Comparison of ENCODE assay signal across 19 cellular contexts in the genomic region with DNA sequence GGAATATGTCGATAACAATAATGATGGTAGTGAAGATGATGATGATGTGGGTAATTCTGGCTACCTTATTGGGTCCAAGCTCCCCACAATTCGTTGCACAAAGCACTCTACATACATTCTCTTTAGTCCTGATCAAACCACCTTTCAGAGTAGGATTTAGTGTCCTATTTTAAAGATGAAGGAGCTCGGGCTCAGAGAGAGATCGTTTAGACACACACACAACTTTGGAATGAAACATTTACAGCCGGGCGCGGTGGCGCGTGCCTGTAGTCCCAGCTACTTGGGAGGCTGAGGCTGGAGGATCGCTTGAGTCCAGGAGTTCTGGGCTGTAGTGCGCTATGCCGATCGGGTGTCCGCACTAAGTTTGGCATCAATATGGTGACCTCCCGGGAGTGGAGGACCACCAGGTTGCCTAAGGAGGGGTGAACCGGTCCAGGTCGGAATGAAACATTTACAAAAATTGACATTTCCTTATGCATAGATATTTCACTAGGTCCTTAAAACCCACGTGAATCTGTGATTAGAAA. TPM values are rescaled to one million over a fixed set of nuclear protein-coding genes. Genes with fewer than 3 reads are reported as not detected.
DNase-seq lines count a peak whose midpoint lies in the region; ATAC-seq and TF ChIP-seq lines count a peak whose summit lies in the region.
"Had no signal": no experiment of that assay in that cellular context is flagged by ENCODE, and none has a peak within 500 bp of the region (broad histone marks: within the 10 kb centered on the region; RNA-seq: fewer than 3 reads in every experiment).

No MANE protein-coding gene starts in this region.

- TF ChIP-seq CTCF in 22Rv1 (IDR thresholded peaks at IDR 0.05) (peak; percentile 49), neural progenitor cell (IDR thresholded peaks at IDR 0.05) (no peak)

- H3K23ac ChIP-seq in mesendoderm (ENCODE audit: low read length): no peak overlapping the region

- H2BK5ac ChIP-seq in mesendoderm (ENCODE audit: low read length): no peak overlapping the region

- DNase-seq in activated T-helper 1 cell treated with anti-CD3 and anti-CD28 coated beads, Interleukin-12 subunit alpha, Interleukin-12 subunit beta, Interleukin-2, Interleukin-4 antibody, amounts not matched to agents 30 ng/mL and 10 ng/mL and 1 ng/mL, durations not matched to agents 14 hours and 24 hours and 36 hours (ENCODE audit: low spot score): no peak
- no peak for DNase-seq in neural progenitor cell (ENCODE audit: low spot score)
- no peak for DNase-seq in kidney tubule cell (ENCODE audit: low spot score)
- DNase-seq in DMS 273 treated with DMSO at 0.1 percent for 48 hours (lab: John Stamatoyannopoulos, UW): no peak
- no peak for DNase-seq in stimulated activated CD4-positive, alpha-beta T cell treated with anti-CD3 and anti-CD28 coated beads, Interleukin-4, amount 100 ng/mL, for 24 hours
- DNase-seq in mesendoderm: no peak
- DNase-seq: cortex of kidney had no signal

- H3K4me1 Mint-ChIP-seq in activated T-helper 1 cell treated with anti-CD3 and anti-CD28 coated beads, Interleukin-12 subunit alpha, Interleukin-12 subunit beta, Interleukin-2, Interleukin-4 antibody, amounts not matched to agents 30 ng/mL and 10 ng/mL and 1 ng/mL, durations not matched to agents 14 hours and 24 hours and 36 hours (ENCODE audit: low read depth): peaks cover 10% of the 10 kb centered on the region
- peaks cover 43% of the 10 kb centered on the region for H3K4me1 Mint-ChIP-seq in neural progenitor cell

- peaks cover 12% of the 10 kb centered on the region for H4K20me1 ChIP-seq in neural progenitor cell (ENCODE audit: low read depth)

- no peaks in the 10 kb centered on the region for H3K9me3 ChIP-seq in neural progenitor cell (ENCODE audit: low read depth)
- H3K9me3 ChIP-seq: BE2C, HAP-1, left ventricle myocardium inferior, prostate gland, right lobe of liver, SJCRH30, upper lobe of left lung had no signal

- H3K79me1 ChIP-seq in mesendoderm (ENCODE audit: low read length): no peaks in the 10 kb centered on the region

- H3K79me2 ChIP-seq in neural progenitor cell (ENCODE audit: low read depth): no peaks in the 10 kb centered on the region
- H3K79me2 ChIP-seq in mesendoderm (ENCODE audit: control insufficient read depth, insufficient read depth, low read length): no peaks in the 10 kb centered on the region

- no peak overlapping the region for H3K56ac ChIP-seq in mesendoderm (ENCODE audit: low read length)

- H3K27ac ChIP-seq in 22Rv1: no peak overlapping the region
- no peak overlapping the region for H3K27ac ChIP-seq in neural progenitor cell
- H3K27ac ChIP-seq in mesendoderm (ENCODE audit: low read depth, low read length): no peak overlapping the region
- H3K27ac ChIP-seq: cardiac muscle cell, right lobe of liver, upper lobe of left lung had no signal

- H3K4me3 ChIP-seq in neural progenitor cell: no peak overlapping the region
- H3K4me3 ChIP-seq in mesendoderm (ENCODE audit: low read length): no peak overlapping the region
- H3K4me3 ChIP-seq: cardiac muscle cell, HAP-1, left ventricle myocardium inferior, prostate gland, right lobe of liver, SJCRH30, upper lobe of left lung had no signal

- H3K9me3 Mint-ChIP-seq in activated T-helper 1 cell treated with anti-CD3 and anti-CD28 coated beads, Interleukin-12 subunit alpha, Interleukin-12 subunit beta, Interleukin-2, Interleukin-4 antibody, amounts not matched to agents 30 ng/mL and 10 ng/mL and 1 ng/mL, durations not matched to agents 14 hours and 24 hours and 36 hours: no peaks in the 10 kb centered on the region
- H3K9me3 Mint-ChIP-seq in neural progenitor cell: no peaks in the 10 kb centered on the region
- H3K9me3 Mint-ChIP-seq: activated naive CD8-positive, alpha-beta T cell treated with anti-CD3 and anti-CD28 coated beads, Interleukin-2, amount 10 ng/mL, durations not matched to agents 7 days and 5 days; effector memory CD8-positive, alpha-beta T cell had no signal

- no peak overlapping the region for H4K8ac ChIP-seq in mesendoderm (ENCODE audit: low read depth, low read length)

- H3K9ac ChIP-seq in neural progenitor cell: no peak overlapping the region
- no peak overlapping the region for H3K9ac ChIP-seq in mesendoderm (ENCODE audit: low read length)

- peak; percentile 5 for ATAC-seq in GM21528 (IDR thresholded peaks at IDR 0.05; ENCODE audit: low FRiP score, unreplicated experiment)

- H3K4ac ChIP-seq in mesendoderm (ENCODE audit: low read depth, low read length): no peak overlapping the region

- no peak overlapping the region for H4K5ac ChIP-seq in mesendoderm (ENCODE audit: low read length)

- intact Hi-C loops in activated T-helper 1 cell treated with anti-CD3 and anti-CD28 coated beads, Interleukin-12 subunit alpha, Interleukin-12 subunit beta, Interleukin-2, Interleukin-4 antibody, amounts not matched to agents 30 ng/mL and 10 ng/mL and 1 ng/mL, durations not matched to agents 14 hours and 24 hours and 36 hours (cut with micrococcal nuclease): loop anchor here (1.0 to 5.0 kb wide), 11 partner anchors 106 to 772 kb away; a partner anchor contains a TSS

- H3K27ac Mint-ChIP-seq in activated T-helper 1 cell treated with anti-CD3 and anti-CD28 coated beads, Interleukin-12 subunit alpha, Interleukin-12 subunit beta, Interleukin-2, Interleukin-4 antibody, amounts not matched to agents 30 ng/mL and 10 ng/mL and 1 ng/mL, durations not matched to agents 14 hours and 24 hours and 36 hours: peak overlapping the region; percentile 31
- no peak overlapping the region for H3K27ac Mint-ChIP-seq in neural progenitor cell
- H3K27ac Mint-ChIP-seq: activated naive CD8-positive, alpha-beta T cell treated with anti-CD3 and anti-CD28 coated beads, Interleukin-2, amount 10 ng/mL, durations not matched to agents 7 days and 5 days; effector memory CD8-positive, alpha-beta T cell had no signal

- no peak overlapping the region for H2AFZ ChIP-seq in neural progenitor cell (replicated peaks)

- no peak overlapping the region for H2AK5ac ChIP-seq in mesendoderm (ENCODE audit: low read length)

- no peak overlapping the region for H2BK120ac ChIP-seq in mesendoderm (ENCODE audit: low read depth, low read length)

- no CpG with 5 or more reads among the region's 18 CpGs for WGBS in mesendoderm (ENCODE audit: extremely low coverage, insufficient coverage, low lambda C conversion rate)

- H3F3A ChIP-seq in neural progenitor cell (ENCODE audit: low read depth): peaks cover 17% of the 10 kb centered on the region

- no peaks in the 10 kb centered on the region for H3K36me3 Mint-ChIP-seq in activated T-helper 1 cell treated with anti-CD3 and anti-CD28 coated beads, Interleukin-12 subunit alpha, Interleukin-12 subunit beta, Interleukin-2, Interleukin-4 antibody, amounts not matched to agents 30 ng/mL and 10 ng/mL and 1 ng/mL, durations not matched to agents 14 hours and 24 hours and 36 hours (ENCODE audit: low read depth)
- H3K36me3 Mint-ChIP-seq in neural progenitor cell: peaks cover 50% of the 10 kb centered on the region
- H3K36me3 Mint-ChIP-seq: activated naive CD8-positive, alpha-beta T cell treated with anti-CD3 and anti-CD28 coated beads, Interleukin-2, amount 10 ng/mL, durations not matched to agents 7 days and 5 days had no signal

- peaks cover 11% of the 10 kb centered on the region for H3K27me3 Mint-ChIP-seq in activated T-helper 1 cell treated with anti-CD3 and anti-CD28 coated beads, Interleukin-12 subunit alpha, Interleukin-12 subunit beta, Interleukin-2, Interleukin-4 antibody, amounts not matched to agents 30 ng/mL and 10 ng/mL and 1 ng/mL, durations not matched to agents 14 hours and 24 hours and 36 hours (ENCODE audit: insufficient read depth)
- H3K27me3 Mint-ChIP-seq in neural progenitor cell (ENCODE audit: insufficient read depth, low read depth): peaks cover 13% of the 10 kb centered on the region
- H3K27me3 Mint-ChIP-seq: activated naive CD8-positive, alpha-beta T cell treated with anti-CD3 and anti-CD28 coated beads, Interleukin-2, amount 10 ng/mL, durations not matched to agents 7 days and 5 days had no signal

- no peak overlapping the region for H3K18ac ChIP-seq in mesendoderm (ENCODE audit: low read length)

- H3K27me3 ChIP-seq in neural progenitor cell (no peaks in the 10 kb centered on the region), mesendoderm (ENCODE audit: insufficient read depth, low read length, poor library complexity) (no peaks in the 10 kb centered on the region)
- H3K27me3 ChIP-seq: BE2C, cardiac muscle cell, right lobe of liver, SJCRH30, upper lobe of left lung had no signal

- H3K4me2 ChIP-seq in neural progenitor cell (no peak overlapping the region), mesendoderm (ENCODE audit: low read length) (no peak overlapping the region)

- H3K36me3 ChIP-seq in neural progenitor cell (no peaks in the 10 kb centered on the region), mesendoderm (ENCODE audit: control insufficient read depth, insufficient read depth, low read length) (no peaks in the 10 kb centered on the region)
- H3K36me3 ChIP-seq: HAP-1, left ventricle myocardium inferior, right lobe of liver, SJCRH30, upper lobe of left lung had no signal

- no peak overlapping the region for H3K4me3 Mint-ChIP-seq in activated T-helper 1 cell treated with anti-CD3 and anti-CD28 coated beads, Interleukin-12 subunit alpha, Interleukin-12 subunit beta, Interleukin-2, Interleukin-4 antibody, amounts not matched to agents 30 ng/mL and 10 ng/mL and 1 ng/mL, durations not matched to agents 14 hours and 24 hours and 36 hours
- peak overlapping the region; percentile 14 for H3K4me3 Mint-ChIP-seq in neural progenitor cell
- H3K4me3 Mint-ChIP-seq: activated naive CD8-positive, alpha-beta T cell treated with anti-CD3 and anti-CD28 coated beads, Interleukin-2, amount 10 ng/mL, durations not matched to agents 7 days and 5 days; effector memory CD8-positive, alpha-beta T cell had no signal

- H3K4me1 ChIP-seq in neural progenitor cell (peaks cover 15% of the 10 kb centered on the region), mesendoderm (ENCODE audit: control insufficient read depth, low read depth, low read length) (peaks cover 3% of the 10 kb centered on the region)
- H3K4me1 ChIP-seq: HAP-1, prostate gland, right lobe of liver had no signal

- H2BK15ac ChIP-seq in mesendoderm (replicated peaks; ENCODE audit: low read depth): no peak overlapping the region

RNA-seq across cellular contexts. Expression of a gene that starts 50.7 kb away (rescaled TPM):
- 0.10 and 0.41 TPM in 2 replicates for total RNA-seq in activated T-helper 1 cell treated with anti-CD3 and anti-CD28 coated beads, Interleukin-12 subunit alpha, Interleukin-12 subunit beta, Interleukin-2, Interleukin-4 antibody, amounts not matched to agents 30 ng/mL and 10 ng/mL and 1 ng/mL, durations not matched to agents 14 hours and 24 hours and 36 hours
- total RNA-seq in neural progenitor cell (ENCODE audit: low replicate concordance): 30.8 and 33.2 TPM in 2 replicates
- 9.8 TPM for polyA plus RNA-seq in mesendoderm (2013, experiment 1 of 2)
- 10.4 TPM for polyA plus RNA-seq in mesendoderm (2013, experiment 2 of 2)

Comparison
In these comparisons a context has a peak if more than half of its experiments do, and no peak if none do; other contexts are left out.
1. RNA of a gene that starts 50.7 kb away (total RNA-seq): 30.8 to 33.2 TPM in neural progenitor cell; 0.10 to 0.41 TPM in activated T-helper 1 cell treated with anti-CD3 and anti-CD28 coated beads, Interleukin-12 subunit alpha, Interleukin-12 subunit beta, Interleukin-2, Interleukin-4 antibody, amounts not matched to agents 30 ng/mL and 10 ng/mL and 1 ng/mL, durations not matched to agents 14 hours and 24 hours and 36 hours; every median in the first group is over 10 times any median in the second.